In genomic region chr3:81364411-81364810, GRCh38 we compare ENCODE assay signal across 8 cellular contexts.
"Had no signal": no experiment of that assay in that cellular context is flagged by ENCODE, and none has a peak within 500 bp of the region (broad histone marks: within the 10 kb centered on the region; RNA-seq: fewer than 3 reads in every experiment).

No MANE protein-coding gene starts in this region.

- DNase-seq: GM23248, GOT3, H7, HFFc6 had no signal

- H2AFZ ChIP-seq: GM23248 had no signal

- H3K36me3 ChIP-seq: HAP-1 had no signal

- H3K9me3 ChIP-seq: HAP-1 had no signal

- H3K4me1 ChIP-seq: HAP-1 had no signal

- H3K9ac ChIP-seq: GM23248 had no signal

- H3K27ac ChIP-seq: GM23248, HL-60 had no signal

- FAIRE-seq: HepG2 had no signal

- H3K4me3 ChIP-seq: GM23248, HAP-1 had no signal

- ATAC-seq: HCT116, HepG2 had no signal
